In genomic region chr2:34670482-34670881, GRCh38 we compare ENCODE assay signal across 2 cellular contexts.
TF ChIP-seq lines count a peak whose summit lies in the region.

No MANE protein-coding gene starts in this region.

TF ChIP-seq in GM23338, 12 proteins besides CTCF, POLR2A, EP300 and RAD21:
- TF ChIP-seq, protein P1, sequence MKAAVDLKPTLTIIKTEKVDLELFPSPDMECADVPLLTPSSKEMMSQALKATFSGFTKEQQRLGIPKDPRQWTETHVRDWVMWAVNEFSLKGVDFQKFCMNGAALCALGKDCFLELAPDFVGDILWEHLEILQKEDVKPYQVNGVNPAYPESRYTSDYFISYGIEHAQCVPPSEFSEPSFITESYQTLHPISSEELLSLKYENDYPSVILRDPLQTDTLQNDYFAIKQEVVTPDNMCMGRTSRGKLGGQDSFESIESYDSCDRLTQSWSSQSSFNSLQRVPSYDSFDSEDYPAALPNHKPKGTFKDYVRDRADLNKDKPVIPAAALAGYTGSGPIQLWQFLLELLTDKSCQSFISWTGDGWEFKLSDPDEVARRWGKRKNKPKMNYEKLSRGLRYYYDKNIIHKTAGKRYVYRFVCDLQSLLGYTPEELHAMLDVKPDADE (IDR thresholded peaks at IDR 0.05): no peak
- TF ChIP-seq CREB1 (CRISPR knock-in tag; IDR thresholded peaks at IDR 0.05; ENCODE audit: low read depth) (no peak), EZH2phosphoT487 (IDR thresholded peaks at IDR 0.05; ENCODE audit: unreplicated experiment) (no peak), STAT1 (IDR thresholded peaks at IDR 0.05; ENCODE audit: unreplicated experiment) (no peak), NANOG (IDR thresholded peaks at IDR 0.05; ENCODE audit: borderline replicate concordance) (no peak), JUNB (IDR thresholded peaks at IDR 0.05; ENCODE audit: unreplicated experiment) (no peak), ZNF331 (CRISPR knock-in tag; IDR thresholded peaks at IDR 0.05; ENCODE audit: low read depth) (no peak), EZH2 (IDR thresholded peaks at IDR 0.05; ENCODE audit: low read depth, unreplicated experiment) (no peak), POLR2AphosphoS5 (IDR thresholded peaks at IDR 0.05; ENCODE audit: low read depth) (no peak), ZNF114 (CRISPR knock-in tag; IDR thresholded peaks at IDR 0.05) (no peak)
- TF ChIP-seq, protein P2, sequence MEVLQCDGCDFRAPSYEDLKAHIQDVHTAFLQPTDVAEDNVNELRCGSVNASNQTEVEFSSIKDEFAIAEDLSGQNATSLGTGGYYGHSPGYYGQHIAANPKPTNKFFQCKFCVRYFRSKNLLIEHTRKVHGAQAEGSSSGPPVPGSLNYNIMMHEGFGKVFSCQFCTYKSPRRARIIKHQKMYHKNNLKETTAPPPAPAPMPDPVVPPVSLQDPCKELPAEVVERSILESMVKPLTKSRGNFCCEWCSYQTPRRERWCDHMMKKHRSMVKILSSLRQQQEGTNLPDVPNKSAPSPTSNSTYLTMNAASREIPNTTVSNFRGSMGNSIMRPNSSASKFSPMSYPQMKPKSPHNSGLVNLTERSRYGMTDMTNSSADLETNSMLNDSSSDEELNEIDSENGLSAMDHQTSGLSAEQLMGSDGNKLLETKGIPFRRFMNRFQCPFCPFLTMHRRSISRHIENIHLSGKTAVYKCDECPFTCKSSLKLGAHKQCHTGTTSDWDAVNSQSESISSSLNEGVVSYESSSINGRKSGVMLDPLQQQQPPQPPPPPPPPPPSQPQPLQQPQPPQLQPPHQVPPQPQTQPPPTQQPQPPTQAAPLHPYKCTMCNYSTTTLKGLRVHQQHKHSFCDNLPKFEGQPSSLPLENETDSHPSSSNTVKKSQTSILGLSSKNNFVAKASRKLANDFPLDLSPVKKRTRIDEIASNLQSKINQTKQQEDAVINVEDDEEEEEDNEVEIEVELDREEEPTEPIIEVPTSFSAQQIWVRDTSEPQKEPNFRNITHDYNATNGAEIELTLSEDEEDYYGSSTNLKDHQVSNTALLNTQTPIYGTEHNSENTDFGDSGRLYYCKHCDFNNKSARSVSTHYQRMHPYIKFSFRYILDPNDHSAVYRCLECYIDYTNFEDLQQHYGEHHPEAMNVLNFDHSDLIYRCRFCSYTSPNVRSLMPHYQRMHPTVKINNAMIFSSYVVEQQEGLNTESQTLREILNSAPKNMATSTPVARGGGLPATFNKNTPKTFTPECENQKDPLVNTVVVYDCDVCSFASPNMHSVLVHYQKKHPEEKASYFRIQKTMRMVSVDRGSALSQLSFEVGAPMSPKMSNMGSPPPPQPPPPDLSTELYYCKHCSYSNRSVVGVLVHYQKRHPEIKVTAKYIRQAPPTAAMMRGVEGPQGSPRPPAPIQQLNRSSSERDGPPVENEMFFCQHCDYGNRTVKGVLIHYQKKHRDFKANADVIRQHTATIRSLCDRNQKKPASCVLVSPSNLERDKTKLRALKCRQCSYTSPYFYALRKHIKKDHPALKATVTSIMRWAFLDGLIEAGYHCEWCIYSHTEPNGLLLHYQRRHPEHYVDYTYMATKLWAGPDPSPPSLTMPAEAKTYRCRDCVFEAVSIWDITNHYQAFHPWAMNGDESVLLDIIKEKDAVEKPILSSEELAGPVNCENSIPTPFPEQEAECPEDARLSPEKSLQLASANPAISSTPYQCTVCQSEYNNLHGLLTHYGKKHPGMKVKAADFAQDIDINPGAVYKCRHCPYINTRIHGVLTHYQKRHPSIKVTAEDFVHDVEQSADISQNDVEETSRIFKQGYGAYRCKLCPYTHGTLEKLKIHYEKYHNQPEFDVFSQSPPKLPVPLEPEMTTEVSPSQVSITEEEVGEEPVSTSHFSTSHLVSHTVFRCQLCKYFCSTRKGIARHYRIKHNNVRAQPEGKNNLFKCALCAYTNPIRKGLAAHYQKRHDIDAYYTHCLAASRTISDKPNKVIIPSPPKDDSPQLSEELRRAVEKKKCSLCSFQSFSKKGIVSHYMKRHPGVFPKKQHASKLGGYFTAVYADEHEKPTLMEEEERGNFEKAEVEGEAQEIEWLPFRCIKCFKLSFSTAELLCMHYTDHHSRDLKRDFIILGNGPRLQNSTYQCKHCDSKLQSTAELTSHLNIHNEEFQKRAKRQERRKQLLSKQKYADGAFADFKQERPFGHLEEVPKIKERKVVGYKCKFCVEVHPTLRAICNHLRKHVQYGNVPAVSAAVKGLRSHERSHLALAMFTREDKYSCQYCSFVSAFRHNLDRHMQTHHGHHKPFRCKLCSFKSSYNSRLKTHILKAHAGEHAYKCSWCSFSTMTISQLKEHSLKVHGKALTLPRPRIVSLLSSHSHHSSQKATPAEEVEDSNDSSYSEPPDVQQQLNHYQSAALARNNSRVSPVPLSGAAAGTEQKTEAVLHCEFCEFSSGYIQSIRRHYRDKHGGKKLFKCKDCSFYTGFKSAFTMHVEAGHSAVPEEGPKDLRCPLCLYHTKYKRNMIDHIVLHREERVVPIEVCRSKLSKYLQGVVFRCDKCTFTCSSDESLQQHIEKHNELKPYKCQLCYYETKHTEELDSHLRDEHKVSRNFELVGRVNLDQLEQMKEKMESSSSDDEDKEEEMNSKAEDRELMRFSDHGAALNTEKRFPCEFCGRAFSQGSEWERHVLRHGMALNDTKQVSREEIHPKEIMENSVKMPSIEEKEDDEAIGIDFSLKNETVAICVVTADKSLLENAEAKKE (CRISPR knock-in tag; IDR thresholded peaks at IDR 0.05): no peak
- TF ChIP-seq, protein P3, sequence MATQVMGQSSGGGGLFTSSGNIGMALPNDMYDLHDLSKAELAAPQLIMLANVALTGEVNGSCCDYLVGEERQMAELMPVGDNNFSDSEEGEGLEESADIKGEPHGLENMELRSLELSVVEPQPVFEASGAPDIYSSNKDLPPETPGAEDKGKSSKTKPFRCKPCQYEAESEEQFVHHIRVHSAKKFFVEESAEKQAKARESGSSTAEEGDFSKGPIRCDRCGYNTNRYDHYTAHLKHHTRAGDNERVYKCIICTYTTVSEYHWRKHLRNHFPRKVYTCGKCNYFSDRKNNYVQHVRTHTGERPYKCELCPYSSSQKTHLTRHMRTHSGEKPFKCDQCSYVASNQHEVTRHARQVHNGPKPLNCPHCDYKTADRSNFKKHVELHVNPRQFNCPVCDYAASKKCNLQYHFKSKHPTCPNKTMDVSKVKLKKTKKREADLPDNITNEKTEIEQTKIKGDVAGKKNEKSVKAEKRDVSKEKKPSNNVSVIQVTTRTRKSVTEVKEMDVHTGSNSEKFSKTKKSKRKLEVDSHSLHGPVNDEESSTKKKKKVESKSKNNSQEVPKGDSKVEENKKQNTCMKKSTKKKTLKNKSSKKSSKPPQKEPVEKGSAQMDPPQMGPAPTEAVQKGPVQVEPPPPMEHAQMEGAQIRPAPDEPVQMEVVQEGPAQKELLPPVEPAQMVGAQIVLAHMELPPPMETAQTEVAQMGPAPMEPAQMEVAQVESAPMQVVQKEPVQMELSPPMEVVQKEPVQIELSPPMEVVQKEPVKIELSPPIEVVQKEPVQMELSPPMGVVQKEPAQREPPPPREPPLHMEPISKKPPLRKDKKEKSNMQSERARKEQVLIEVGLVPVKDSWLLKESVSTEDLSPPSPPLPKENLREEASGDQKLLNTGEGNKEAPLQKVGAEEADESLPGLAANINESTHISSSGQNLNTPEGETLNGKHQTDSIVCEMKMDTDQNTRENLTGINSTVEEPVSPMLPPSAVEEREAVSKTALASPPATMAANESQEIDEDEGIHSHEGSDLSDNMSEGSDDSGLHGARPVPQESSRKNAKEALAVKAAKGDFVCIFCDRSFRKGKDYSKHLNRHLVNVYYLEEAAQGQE (IDR thresholded peaks at IDR 0.05; ENCODE audit: unreplicated experiment): no peak
TF ChIP-seq in GM23338: peak in this region for 0.

TF ChIP-seq in H1, 55 proteins besides CTCF, POLR2A, EP300 and RAD21:
- TF ChIP-seq HDAC6 (IDR thresholded peaks at IDR 0.05; ENCODE audit: low read depth, low read length) (no peak), POLR2AphosphoS5 (IDR thresholded peaks at IDR 0.05; ENCODE audit: low read depth, low read length) (no peak), ASH2L (IDR thresholded peaks at IDR 0.05; ENCODE audit: low read length) (no peak), CEBPB (IDR thresholded peaks at IDR 0.05; ENCODE audit: low read depth, low read length) (no peak), CBX5 (IDR thresholded peaks at IDR 0.05; ENCODE audit: low read depth, low read length) (no peak), SIN3A (conservative IDR thresholded peaks at IDR 0.05 in 1 of 2, IDR thresholded peaks at IDR 0.05 in 1 of 2; ENCODE audit: low read depth in 1 of 2, low read length in 2 of 2) (no peak)
TF ChIP-seq in H1: peak in this region for 0.
